In the genomic region with DNA sequence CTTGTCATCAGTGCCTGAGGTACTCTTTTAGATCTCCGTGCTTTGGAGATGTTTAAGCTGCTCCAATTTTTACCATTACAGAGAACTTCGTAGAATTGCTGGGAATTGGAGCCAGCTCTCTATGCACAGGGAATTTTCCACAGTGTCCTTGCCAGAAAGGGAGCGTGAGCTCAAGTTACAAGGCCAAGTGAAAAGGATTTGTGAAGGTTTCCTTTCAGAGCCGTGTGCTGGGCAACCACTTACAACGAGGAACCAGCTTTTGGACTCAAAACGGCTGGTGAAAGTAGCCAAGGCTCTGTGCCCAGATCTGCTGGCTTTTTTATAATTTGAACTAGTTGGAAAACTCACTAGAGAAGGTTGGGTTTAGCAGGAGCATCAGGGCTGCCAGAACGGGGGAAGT, we compare ENCODE assay signal across 10 cellular contexts.
DNase-seq lines count a peak whose midpoint lies in the region; ATAC-seq and TF ChIP-seq lines count a peak whose summit lies in the region.
"Had no signal": no experiment of that assay in that cellular context is flagged by ENCODE, and none has a peak within 500 bp of the region (broad histone marks: within the 10 kb centered on the region; RNA-seq: fewer than 3 reads in every experiment).

No MANE protein-coding gene starts in this region.

- H3K4me3 ChIP-seq in choroid plexus epithelial cell (ENCODE audit: low read depth, low read length), result no peak overlapping the region

- no peak for ATAC-seq in omental fat pad (ENCODE audit: low FRiP score)

- peak; percentile 29 for DNase-seq in NCI-H1092 treated with DMSO at 0.1 percent for 48 hours (lab: John Stamatoyannopoulos, UW)
- peak; percentile 59 for DNase-seq in choroid plexus epithelial cell (ENCODE audit: low read depth)
- DNase-seq in midbrain (lab: John Stamatoyannopoulos, UW), result peak; percentile 78
- DNase-seq in superior temporal gyrus (ENCODE audit: extremely low spot score), result peak; percentile 78
- DNase-seq in Kasumi-1 (lab: John Stamatoyannopoulos, UW), result no peak
- DNase-seq in omental fat pad (ENCODE audit: low spot score), result no peak
- DNase-seq in NCI-H2171 treated with DMSO at 0.1 percent for 48 hours (lab: John Stamatoyannopoulos, UW), result no peak
- DNase-seq: activated CD4-positive, CD25-positive, alpha-beta regulatory T cell treated with anti-CD3 and anti-CD28 coated beads, Interleukin-2, amount 50 U/mL, for 72 hours; GDM1; stimulated activated naive CD4-positive, alpha-beta T cell had no signal

- no peak for TF ChIP-seq CTCF in choroid plexus epithelial cell (conservative IDR thresholded peaks at IDR 0.05; ENCODE audit: low read depth, low read length)
- TF ChIP-seq CTCF in omental fat pad (IDR thresholded peaks at IDR 0.05), result no peak

Comparison
In these comparisons a context has a peak if more than half of its experiments do, and no peak if none do; other contexts are left out.
1. DNase-seq: peak in NCI-H1092 treated with DMSO at 0.1 percent for 48 hours (single experiment), choroid plexus epithelial cell (single experiment), midbrain (single experiment) and superior temporal gyrus (single experiment); none in Kasumi-1 (0 of 2), omental fat pad (single experiment) and NCI-H2171 treated with DMSO at 0.1 percent for 48 hours (single experiment).